Comparison of ENCODE assay signal across 22 cellular contexts in genomic region chr11:134819026-134819425, GRCh38.
DNase-seq lines count a peak whose midpoint lies in the region; TF ChIP-seq lines count a peak whose summit lies in the region.
"Had no signal": no experiment of that assay in that cellular context is flagged by ENCODE, and none has a peak within 500 bp of the region (broad histone marks: within the 10 kb centered on the region; RNA-seq: fewer than 3 reads in every experiment).

No MANE protein-coding gene starts in this region.

- H3K4me2 ChIP-seq in hepatocyte (no peak overlapping the region), smooth muscle cell (no peak overlapping the region), GM23248 (ENCODE audit: unreplicated experiment) (no peak overlapping the region)

- TF ChIP-seq CTCF in hepatocyte (IDR thresholded peaks at IDR 0.05; ENCODE audit: poor library complexity) (peak; percentile 29), smooth muscle cell (IDR thresholded peaks at IDR 0.05; ENCODE audit: borderline replicate concordance, insufficient read depth, poor library complexity, severe bottlenecking) (peak; percentile 17)

- H3K27me3 ChIP-seq in MG63 (peaks cover 7% of the 10 kb centered on the region), hepatocyte (no peaks in the 10 kb centered on the region), smooth muscle cell (ENCODE audit: low read depth) (peaks cover 4% of the 10 kb centered on the region), GM23248 (replicated peaks; ENCODE audit: insufficient read depth) (no peaks in the 10 kb centered on the region)
- H3K27me3 ChIP-seq: colonic mucosa had no signal

- H3K9ac ChIP-seq in smooth muscle cell (ENCODE audit: low read depth) (peak overlapping the region; percentile 9), GM23248 (no peak overlapping the region)

- H3K4me3 ChIP-seq in MG63 (no peak overlapping the region), hepatocyte (no peak overlapping the region), smooth muscle cell (no peak overlapping the region), GM23248 (no peak overlapping the region)
- H3K4me3 ChIP-seq: colonic mucosa, pancreas, thoracic aorta had no signal

- H3K4me1 ChIP-seq in hepatocyte (ENCODE audit: insufficient read depth) (peaks cover 12% of the 10 kb centered on the region), smooth muscle cell (ENCODE audit: low read depth) (peaks cover 3% of the 10 kb centered on the region), GM23248 (ENCODE audit: insufficient read depth) (no peaks in the 10 kb centered on the region)
- H3K4me1 ChIP-seq: colonic mucosa, pancreas had no signal

- no peaks in the 10 kb centered on the region for H3K9me2 ChIP-seq in hepatocyte (replicated peaks; ENCODE audit: insufficient read depth)
- H3K9me2 ChIP-seq in GM23248 (ENCODE audit: insufficient read depth): no peaks in the 10 kb centered on the region

- in situ Hi-C loops in GM23248 (cut with MboI): no loop called here

- H4K20me1 ChIP-seq in hepatocyte (ENCODE audit: insufficient read depth, poor library complexity, severe bottlenecking) (no peaks in the 10 kb centered on the region), smooth muscle cell (ENCODE audit: low read depth) (no peaks in the 10 kb centered on the region), GM23248 (ENCODE audit: insufficient read depth) (no peaks in the 10 kb centered on the region)

- DNase-seq in NCI-H82 (lab: John Stamatoyannopoulos, UW) (peak; percentile 2), NCI-H82 treated with DMSO at 0.1 percent for 48 hours (lab: John Stamatoyannopoulos, UW; ENCODE audit: unreplicated experiment) (no peak), MG63 (peak; percentile 9), hepatocyte (ENCODE audit: low spot score) (no peak), smooth muscle cell (lab: John Stamatoyannopoulos, UW; ENCODE audit: unreplicated experiment) (no peak), activated gamma-delta T cell (lab: John Stamatoyannopoulos, UW) (no peak), NCI-H1105 (lab: John Stamatoyannopoulos, UW) (no peak), GM23248 (no peak)
- DNase-seq: ACHN; activated CD4-positive, alpha-beta T cell treated with anti-CD3 and anti-CD28 coated beads, Interleukin-2, amount 50 U/mL, for 4 hours; activated T-cell treated with anti-CD3 and anti-CD28 coated beads for 4 hours; CD8-positive, alpha-beta memory T cell; colonic mucosa; EL; NCI-H1092; NCI-H2171; NCI-H774; pancreas; stimulated activated CD4-positive, alpha-beta T cell treated with anti-CD3 and anti-CD28 coated beads, Interleukin-4, amount 100 ng/mL, for 4 hours; stimulated activated CD8-positive, alpha-beta memory T cell treated with anti-CD3 and anti-CD28 coated beads, Interleukin-4, amount 100 ng/mL, for 48 hours had no signal

- H3K79me2 ChIP-seq in hepatocyte (no peaks in the 10 kb centered on the region), smooth muscle cell (ENCODE audit: low read depth) (no peaks in the 10 kb centered on the region), GM23248 (ENCODE audit: insufficient read depth) (no peaks in the 10 kb centered on the region)

- no peaks in the 10 kb centered on the region for H3K9me3 ChIP-seq in MG63
- H3K9me3 ChIP-seq in hepatocyte (ENCODE audit: low read depth): no peaks in the 10 kb centered on the region
- H3K9me3 ChIP-seq in smooth muscle cell (replicated peaks; ENCODE audit: low read depth): no peaks in the 10 kb centered on the region
- no peaks in the 10 kb centered on the region for H3K9me3 ChIP-seq in GM23248 (ENCODE audit: low read depth)
- H3K9me3 ChIP-seq: colonic mucosa, pancreas, thoracic aorta had no signal

- no peaks in the 10 kb centered on the region for H3F3A ChIP-seq in smooth muscle cell (ENCODE audit: low read depth)
- H3F3A ChIP-seq in GM23248 (ENCODE audit: insufficient read depth): no peaks in the 10 kb centered on the region

- WGBS in hepatocyte (ENCODE audit: low lambda C conversion rate, missing lambda C conversion rate): 54% methylated on average over 7 of the region's 7 CpGs
- WGBS in smooth muscle cell (ENCODE audit: low lambda C conversion rate): 41% methylated on average over 7 of the region's 7 CpGs
- WGBS in GM23248 (ENCODE audit: low coverage in 1 of 2, low lambda C conversion rate in 2 of 2, missing lambda C conversion rate in 2 of 2), 2 experiments: 3 to 4% methylated on average over 7 of the region's 7 CpGs

- H3K27ac ChIP-seq in hepatocyte (peak overlapping the region; percentile 78), smooth muscle cell (ENCODE audit: low read depth) (peak overlapping the region; percentile 68), GM23248 (no peak overlapping the region)
- H3K27ac ChIP-seq: colonic mucosa, pancreas, RWPE1, thoracic aorta had no signal

- H3K36me3 ChIP-seq in MG63 (no peaks in the 10 kb centered on the region), hepatocyte (replicated peaks; ENCODE audit: insufficient read depth, low read depth) (no peaks in the 10 kb centered on the region), smooth muscle cell (ENCODE audit: low read depth) (no peaks in the 10 kb centered on the region), GM23248 (ENCODE audit: low read depth) (no peaks in the 10 kb centered on the region)
- H3K36me3 ChIP-seq: colonic mucosa, pancreas, thoracic aorta had no signal

- no peak overlapping the region for H2AFZ ChIP-seq in hepatocyte
- no peak overlapping the region for H2AFZ ChIP-seq in smooth muscle cell (ENCODE audit: low read depth)
- no peak overlapping the region for H2AFZ ChIP-seq in GM23248

Comparison
In these comparisons a context has a peak if more than half of its experiments do, and no peak if none do; other contexts are left out.
1. DNase-seq: peak in NCI-H82 (single experiment) and MG63 (single experiment); none in NCI-H82 treated with DMSO at 0.1 percent for 48 hours (single experiment), hepatocyte (single experiment), smooth muscle cell (single experiment), activated gamma-delta T cell (single experiment), NCI-H1105 (single experiment) and GM23248 (single experiment).